In genomic region chr11:107783121-107783520, GRCh38 we compare ENCODE assay signal across 18 cellular contexts.
"Had no signal": no experiment of that assay in that cellular context is flagged by ENCODE, and none has a peak within 500 bp of the region (broad histone marks: within the 10 kb centered on the region; RNA-seq: fewer than 3 reads in every experiment).

No MANE protein-coding gene starts in this region.

- H3K9me3 ChIP-seq: MG63, SJSA1 had no signal

- H3K4me3 ChIP-seq: MG63, SJSA1, SK-N-MC had no signal

- DNase-seq: Karpas-422, KG1, MG63, NCI-H1092, NCI-H1105 treated with DMSO at 0.1 percent for 48 hours, NCI-H1417 treated with DMSO at 0.1 percent for 48 hours, NCI-H187, NCI-H2029 treated with DMSO at 0.1 percent for 48 hours, NCI-H2107, NCI-H2227 treated with DMSO at 0.1 percent for 48 hours, NCI-H524, NCI-H526 treated with DMSO at 0.1 percent for 48 hours, NCI-H774, Right ventricle myocardium superior, RPMI8226, SIG-M5 had no signal

- H3K27me3 ChIP-seq: MG63, SJSA1 had no signal

- H3K27ac ChIP-seq: SJSA1, SK-N-MC had no signal

- H3K36me3 ChIP-seq: MG63, SJSA1 had no signal

- H3K4me1 ChIP-seq: SJSA1 had no signal
